Comparison of ENCODE assay signal across 10 cellular contexts in the genomic region with DNA sequence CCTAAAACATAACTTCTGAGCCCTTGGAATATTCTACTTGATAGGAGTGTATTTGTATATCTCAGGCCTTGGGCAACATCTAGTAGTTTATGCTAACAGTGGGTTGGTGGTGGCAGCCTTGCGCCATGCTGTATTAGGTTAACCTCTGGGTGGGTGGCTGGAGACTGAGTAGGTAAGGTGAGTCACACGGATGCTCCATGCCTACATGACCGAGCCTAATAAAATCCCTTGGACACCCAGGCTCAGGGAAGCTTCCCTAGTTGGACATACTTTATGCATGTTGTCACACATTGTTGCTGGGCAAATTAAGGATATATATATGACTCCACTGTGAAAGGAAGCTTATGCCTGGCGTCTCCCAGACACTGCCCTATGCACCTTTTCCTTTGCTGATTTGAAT. TPM values are rescaled to one million over a fixed set of nuclear protein-coding genes. Genes with fewer than 3 reads are reported as not detected.
DNase-seq lines count a peak whose midpoint lies in the region; FAIRE-seq and TF ChIP-seq lines count a peak whose summit lies in the region.
"Had no signal": no experiment of that assay in that cellular context is flagged by ENCODE, and none has a peak within 500 bp of the region (broad histone marks: within the 10 kb centered on the region; RNA-seq: fewer than 3 reads in every experiment).

No MANE protein-coding gene starts in this region.

- H3K4me3 ChIP-seq in MG63 (no peak overlapping the region), choroid plexus epithelial cell (ENCODE audit: low read depth, low read length) (no peak overlapping the region), MM.1S (ENCODE audit: low read length) (no peak overlapping the region), small intestine (ENCODE audit: low read depth in 1 of 2, low read length in 2 of 2) (no peak overlapping the region)
- H3K4me3 ChIP-seq: skin epidermis had no signal

- H3K27ac ChIP-seq in MM.1S (ENCODE audit: low read length): no peak overlapping the region
- H3K27ac ChIP-seq in small intestine (ENCODE audit: low read depth in 1 of 2, low read length in 1 of 2): no peak overlapping the region
- H3K27ac ChIP-seq: skin epidermis had no signal

- H3F3A ChIP-seq in MM.1S (ENCODE audit: insufficient read depth, low read length): no peaks in the 10 kb centered on the region

- H3K9me2 ChIP-seq in MM.1S (replicated peaks; ENCODE audit: insufficient read depth, low read length): no peaks in the 10 kb centered on the region

- TF ChIP-seq CTCF in choroid plexus epithelial cell (conservative IDR thresholded peaks at IDR 0.05; ENCODE audit: low read depth, low read length): no peak
- no peak for TF ChIP-seq CTCF in MM.1S (IDR thresholded peaks at IDR 0.05; ENCODE audit: low read length)

- H3K79me2 ChIP-seq in MM.1S (ENCODE audit: low read length): no peaks in the 10 kb centered on the region

- H3K4me2 ChIP-seq in MM.1S (ENCODE audit: low read depth, low read length): no peak overlapping the region

- no peaks in the 10 kb centered on the region for H4K20me1 ChIP-seq in MM.1S (ENCODE audit: insufficient read depth, low read length)

- peak; percentile 65 for DNase-seq in Daoy (ENCODE audit: low read depth)
- peak; percentile 77 for DNase-seq in MG63
- peak; percentile 71 for DNase-seq in choroid plexus epithelial cell (ENCODE audit: low read depth)
- DNase-seq in myocyte (ENCODE audit: low read depth): peak; percentile 61
- no peak for DNase-seq in MM.1S
- DNase-seq in small intestine: no peak
- no peak for DNase-seq in NCI-H524 treated with DMSO at 0.1 percent for 48 hours (lab: John Stamatoyannopoulos, UW)
- DNase-seq in GM19238 (ENCODE audit: insufficient read length, low spot score): no peak
- DNase-seq: NCI-H187 treated with DMSO at 0.1 percent for 48 hours had no signal

- H3K4me1 ChIP-seq in MM.1S (ENCODE audit: low read length) (no peaks in the 10 kb centered on the region), small intestine (ENCODE audit: control insufficient read depth in 2 of 2, insufficient read depth in 1 of 2, low read depth in 1 of 2, low read length in 1 of 2) (no peaks in the 10 kb centered on the region)

- no peaks in the 10 kb centered on the region for H3K9me3 ChIP-seq in MG63
- no peaks in the 10 kb centered on the region for H3K9me3 ChIP-seq in MM.1S (replicated peaks; ENCODE audit: insufficient read depth, low read length)
- H3K9me3 ChIP-seq in small intestine (ENCODE audit: control insufficient read depth, low read depth): no peaks in the 10 kb centered on the region

- H2AFZ ChIP-seq in MM.1S (ENCODE audit: low read length): no peak overlapping the region

- 78 to 90% (median 81%) methylated on average over 4 of the region's 4 CpGs for WGBS in small intestine, 3 donors

- no peak overlapping the region for H3K9ac ChIP-seq in MM.1S (ENCODE audit: low read length)

- FAIRE-seq in small intestine (lab: Jason Lieb, UNC): no peak

- H3K36me3 ChIP-seq in MG63: no peaks in the 10 kb centered on the region
- no peaks in the 10 kb centered on the region for H3K36me3 ChIP-seq in MM.1S (replicated peaks; ENCODE audit: insufficient read depth, low read length)
- H3K36me3 ChIP-seq in small intestine (ENCODE audit: control insufficient read depth in 2 of 2, insufficient read depth in 2 of 2, low read length in 2 of 2): no peaks in the 10 kb centered on the region

- no peaks in the 10 kb centered on the region for H3K27me3 ChIP-seq in MG63
- no peaks in the 10 kb centered on the region for H3K27me3 ChIP-seq in MM.1S (replicated peaks; ENCODE audit: insufficient read depth, low read length)
- no peaks in the 10 kb centered on the region for H3K27me3 ChIP-seq in small intestine (ENCODE audit: control insufficient read depth in 2 of 2, insufficient read depth in 2 of 2, low read length in 2 of 2)

RNA-seq across cellular contexts. Expression of a gene that starts 6.0 kb away (rescaled TPM):
- 20.0 and 21.5 TPM in 2 replicates for total RNA-seq in Daoy (2014; rRNA removed; shearing (Covaris generic))
- 15.6 and 59.1 TPM in 2 replicates for total RNA-seq in MG63 (2014; rRNA removed; shearing (Covaris generic); ENCODE audit: low replicate concordance)
- total RNA-seq in myocyte: 27.7 and 31.3 TPM in 2 replicates
- polyA plus RNA-seq in myocyte (2012): 24.8 TPM
- 10 to 100 TPM in 2 of 3 donors, 1 to 10 TPM in 1; 8.8 to 22.4 (median 21.9) TPM for polyA plus RNA-seq in small intestine

RNA-seq across cellular contexts. Expression of a gene that starts 30.2 kb away (rescaled TPM):
- total RNA-seq in Daoy (2014; rRNA removed; shearing (Covaris generic)): 92.1 and 96.0 TPM in 2 replicates
- total RNA-seq in MG63 (2014; rRNA removed; shearing (Covaris generic); ENCODE audit: low replicate concordance): 200 and 249 TPM in 2 replicates
- total RNA-seq in myocyte: 184 and 240 TPM in 2 replicates
- polyA plus RNA-seq in myocyte (2012): 279 TPM
- polyA plus RNA-seq in small intestine: 100 to 1,000 TPM in 1 of 3 donors, 10 to 100 TPM in 2; 85.9 to 181 (median 90.8) TPM

Comparison
In these comparisons a context has a peak if more than half of its experiments do, and no peak if none do; other contexts are left out.
1. DNase-seq: peak in Daoy (single experiment), MG63 (single experiment), choroid plexus epithelial cell (single experiment) and myocyte (single experiment); none in MM.1S (single experiment), small intestine (single experiment), NCI-H524 treated with DMSO at 0.1 percent for 48 hours (single experiment) and GM19238 (single experiment).